Comparison of ENCODE assay signal across 21 cellular contexts in the genomic region with DNA sequence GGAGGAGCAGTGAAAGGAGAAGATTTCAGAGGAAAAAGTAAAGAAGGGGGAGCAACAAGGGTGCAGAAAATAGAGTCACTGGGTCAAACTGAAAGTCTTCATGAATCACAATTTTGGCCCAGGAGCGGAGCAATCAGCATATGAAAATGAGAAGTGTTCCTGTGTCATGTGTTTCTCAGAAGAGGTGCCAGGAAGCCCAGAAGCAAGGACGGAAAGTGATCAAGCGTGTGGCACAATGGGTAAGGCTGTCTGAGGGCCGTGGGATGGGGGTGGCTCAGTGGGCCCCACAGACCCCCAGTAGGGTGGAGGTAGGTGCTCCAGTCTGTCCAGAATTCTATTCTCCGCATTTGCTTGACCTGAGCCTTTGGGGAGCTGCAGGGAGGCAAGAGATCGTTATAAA. TPM values are rescaled to one million over a fixed set of nuclear protein-coding genes. Genes with fewer than 3 reads are reported as not detected.
DNase-seq lines count a peak whose midpoint lies in the region; ATAC-seq lines count a peak whose summit lies in the region.
"Had no signal": no experiment of that assay in that cellular context is flagged by ENCODE, and none has a peak within 500 bp of the region (broad histone marks: within the 10 kb centered on the region; RNA-seq: fewer than 3 reads in every experiment).

No MANE protein-coding gene starts in this region.

- peak overlapping the region; percentile 57 to 85 (median 72) for H3K27ac Mint-ChIP-seq in naive B cell

- ATAC-seq in GM19351 (IDR thresholded peaks at IDR 0.05; ENCODE audit: unreplicated experiment), result peak; percentile 28
- no peak for ATAC-seq in naive B cell (ENCODE audit: low read depth in 2 of 2)
- no peak for ATAC-seq in HG02973 (IDR thresholded peaks at IDR 0.05; ENCODE audit: unreplicated experiment)
- ATAC-seq: Panc1 had no signal

- H3K4me1 ChIP-seq in effector memory CD4-positive, alpha-beta T cell (ENCODE audit: control insufficient read depth, insufficient read depth, low read length, poor library complexity, severe bottlenecking), result no peaks in the 10 kb centered on the region

- H3K4me1 Mint-ChIP-seq in naive B cell, result peaks cover 33 to 54% (median 37%) of the 10 kb centered on the region in 3 donors

- H3K27ac ChIP-seq in effector memory CD4-positive, alpha-beta T cell (ENCODE audit: insufficient read depth, low read length, poor library complexity, severe bottlenecking), result no peak overlapping the region
- H3K27ac ChIP-seq: thoracic aorta had no signal

- H3K27me3 ChIP-seq in effector memory CD4-positive, alpha-beta T cell (replicated peaks; ENCODE audit: control insufficient read depth, insufficient read depth, low read length, poor library complexity, severe bottlenecking), result no peaks in the 10 kb centered on the region

- peak overlapping the region in 3 of 8 donors; percentile 8 to 61 (median 11) for H3K4me3 Mint-ChIP-seq in naive B cell

- peaks cover 60 to 74% of the 10 kb centered on the region in 2 donors for H3K36me3 Mint-ChIP-seq in naive B cell

- H3K4me3 ChIP-seq in effector memory CD4-positive, alpha-beta T cell (ENCODE audit: insufficient read depth, low read depth, low read length, poor library complexity, severe bottlenecking), result no peak overlapping the region
- H3K4me3 ChIP-seq: thoracic aorta had no signal

- no peaks in the 10 kb centered on the region for H3K9me3 ChIP-seq in effector memory CD4-positive, alpha-beta T cell (ENCODE audit: control insufficient read depth, low read length)
- H3K9me3 ChIP-seq: thoracic aorta had no signal

- peaks cover 33% of the 10 kb centered on the region for H3K36me3 ChIP-seq in effector memory CD4-positive, alpha-beta T cell (ENCODE audit: control insufficient read depth, insufficient read depth, low read length)
- H3K36me3 ChIP-seq: thoracic aorta had no signal

- peaks cover 0 to 8% (median 0%) of the 10 kb centered on the region in 7 donors for H3K9me3 Mint-ChIP-seq in naive B cell

- H3K27me3 Mint-ChIP-seq in naive B cell, result no peaks in the 10 kb centered on the region

- DNase-seq in activated CD4-positive, alpha-beta T cell treated with anti-CD3 and anti-CD28 coated beads for 48 hours, result peak; percentile 39
- DNase-seq in activated CD4-positive, alpha-beta T cell treated with anti-CD3 and anti-CD28 coated beads, Interleukin-2, amount 50 U/mL, for 4 hours, result no peak
- peak; percentile 30 to 46 for DNase-seq in activated CD4-positive, alpha-beta T cell treated with anti-CD3 and anti-CD28 coated beads, Interleukin-2, amount 50 U/mL, for 48 hours
- DNase-seq in naive B cell (no peak), NCI-H2196 (lab: John Stamatoyannopoulos, UW; ENCODE audit: unreplicated experiment) (no peak)
- no peak for DNase-seq in effector memory CD4-positive, alpha-beta T cell
- DNase-seq: activated effector memory CD4-positive, alpha-beta T cell treated with anti-CD3 and anti-CD28 coated beads, Interleukin-2, amount 50 U/mL, for 16 hours; C1 segment of cervical spinal cord; DMS 273 treated with DMSO at 0.1 percent for 48 hours; GDM1; hippocampal formation; islet precursor cell; mammary epithelial cell; MM.1S; NCI-H226; stimulated activated CD4-positive, alpha-beta T cell treated with anti-CD3 and anti-CD28 coated beads, Interleukin-4, amount 100 ng/mL, for 24 hours; T1000 had no signal

RNA-seq across cellular contexts. Expression of a gene that starts 44.2 kb away (rescaled TPM):
- polyA plus RNA-seq in naive B cell (ENCODE audit: low read depth in 6 of 6), result 10 to 100 TPM; 65.4 to 95.3 (median 76.7) TPM

RNA-seq across cellular contexts. Expression of a gene that starts 49.9 kb away (rescaled TPM):
- 100 to 1,000 TPM; 136 to 237 (median 203) TPM for polyA plus RNA-seq in naive B cell (ENCODE audit: low read depth in 6 of 6)

RNA-seq across cellular contexts. Expression of a gene that starts 57.3 kb away (rescaled TPM):
- 10 to 100 TPM; 48.5 to 82.4 (median 54.0) TPM for polyA plus RNA-seq in naive B cell (ENCODE audit: low read depth in 6 of 6)

Comparison
In these comparisons a context has a peak if more than half of its experiments do, and no peak if none do; other contexts are left out.
1. DNase-seq: peak in activated CD4-positive, alpha-beta T cell treated with anti-CD3 and anti-CD28 coated beads for 48 hours (single experiment) and activated CD4-positive, alpha-beta T cell treated with anti-CD3 and anti-CD28 coated beads, Interleukin-2, amount 50 U/mL, for 48 hours (2 of 2); none in activated CD4-positive, alpha-beta T cell treated with anti-CD3 and anti-CD28 coated beads, Interleukin-2, amount 50 U/mL, for 4 hours (0 of 2), naive B cell (single experiment), NCI-H2196 (single experiment) and effector memory CD4-positive, alpha-beta T cell (0 of 3).